Comparison of ENCODE assay signal across 8 cellular contexts in the genomic region with DNA sequence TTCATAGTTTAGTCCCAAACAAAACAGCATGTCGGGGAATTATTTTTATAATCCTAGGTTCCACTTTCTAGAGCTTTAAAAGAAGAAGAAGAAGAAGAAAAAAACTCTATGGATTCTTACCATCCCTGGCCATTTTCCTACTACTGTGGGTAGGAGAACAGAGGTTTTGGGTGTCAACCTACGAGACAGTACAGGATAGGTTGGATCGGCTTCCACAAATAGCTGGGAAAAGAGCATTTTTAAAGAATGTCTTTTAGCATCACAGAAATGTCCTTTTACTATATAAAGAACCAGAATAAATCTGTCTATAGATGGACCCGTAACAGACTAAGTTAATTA.
DNase-seq lines count a peak whose midpoint lies in the region; ATAC-seq and TF ChIP-seq lines count a peak whose summit lies in the region.

No MANE protein-coding gene starts in this region.

- H3K27me3 Mint-ChIP-seq in CD14-positive monocyte (ENCODE audit: low read depth in 3 of 3) = no peaks in the 10 kb centered on the region
- H3K27me3 Mint-ChIP-seq in central memory CD8-positive, alpha-beta T cell = no peaks in the 10 kb centered on the region

- peak overlapping the region; percentile 26 to 29 for H3K27ac ChIP-seq in prostate gland
- H3K27ac ChIP-seq in substantia nigra (ENCODE audit: low read depth, low read length, poor library complexity, severe bottlenecking) = no peak overlapping the region

- DNase-seq in CD14-positive monocyte (ENCODE audit: low spot score) (no peak), MG63 (no peak), prostate gland (ENCODE audit: low spot score) (no peak), AML-193 (lab: John Stamatoyannopoulos, UW) (no peak), substantia nigra (lab: John Stamatoyannopoulos, UW) (no peak)
- no peak for DNase-seq in central memory CD8-positive, alpha-beta T cell (ENCODE audit: low spot score in 2 of 2)

- WGBS in prostate gland = 66% methylated on average over 4 of the region's 4 CpGs

- H3K36me3 ChIP-seq in MG63 = peaks cover 2% of the 10 kb centered on the region; the same call in 1 of the 2 replicates
- H3K36me3 ChIP-seq in prostate gland = no peaks in the 10 kb centered on the region

- H3K4me1 Mint-ChIP-seq in CD14-positive monocyte = peaks cover 25% of the 10 kb centered on the region
- peaks cover 42% of the 10 kb centered on the region for H3K4me1 Mint-ChIP-seq in central memory CD8-positive, alpha-beta T cell

- TF ChIP-seq CTCF in CD14-positive monocyte (IDR thresholded peaks at IDR 0.05) (no peak), prostate gland (IDR thresholded peaks at IDR 0.05) (no peak)

- H3K4me3 ChIP-seq in MG63 (peak overlapping the region; percentile 16), prostate gland (no peak overlapping the region)

- H3K9me3 Mint-ChIP-seq in CD14-positive monocyte = peaks cover 0 to 5% (median 2%) of the 10 kb centered on the region in 7 donors
- no peaks in the 10 kb centered on the region for H3K9me3 Mint-ChIP-seq in central memory CD8-positive, alpha-beta T cell

- H3K27me3 ChIP-seq in MG63 (no peaks in the 10 kb centered on the region), prostate gland (replicated peaks; ENCODE audit: insufficient read depth) (no peaks in the 10 kb centered on the region)

- no peak for TF ChIP-seq POLR2A in prostate gland (IDR thresholded peaks at IDR 0.05)

- peak overlapping the region in 6 of 7 donors; percentile 30 to 89 (median 60) for H3K27ac Mint-ChIP-seq in CD14-positive monocyte
- peak overlapping the region; percentile 82 for H3K27ac Mint-ChIP-seq in central memory CD8-positive, alpha-beta T cell (ENCODE audit: low read depth)

- H3K36me3 Mint-ChIP-seq in CD14-positive monocyte = peaks cover 0 to 4% of the 10 kb centered on the region in 2 donors
- peaks cover 2% of the 10 kb centered on the region for H3K36me3 Mint-ChIP-seq in central memory CD8-positive, alpha-beta T cell (ENCODE audit: insufficient read depth)

- intact Hi-C loops in CD14-positive monocyte (cut with micrococcal nuclease) (loop anchor here in 1 of 2 donors (10.0 kb wide), 1 partner anchor 496 kb away; no protein-coding TSS in a partner anchor), prostate gland (cut with DNase I) (loop anchor here (10.0 kb wide), 1 partner anchor 546 kb away; no protein-coding TSS in a partner anchor)

- no peaks in the 10 kb centered on the region for H3K4me1 ChIP-seq in prostate gland (replicated peaks)

- no peaks in the 10 kb centered on the region for H3K9me3 ChIP-seq in MG63
- H3K9me3 ChIP-seq in prostate gland = no peaks in the 10 kb centered on the region

- peak overlapping the region; percentile 55 to 84 for H3K4me3 Mint-ChIP-seq in CD14-positive monocyte
- peak overlapping the region; percentile 64 for H3K4me3 Mint-ChIP-seq in central memory CD8-positive, alpha-beta T cell

- no peak for ATAC-seq in central memory CD8-positive, alpha-beta T cell (replicated peaks; ENCODE audit: extremely low read depth, poor library complexity, severe bottlenecking)
- no peak for ATAC-seq in activated CD4-positive, CD25-positive, alpha-beta regulatory T cell treated with anti-CD3 and anti-CD28 coated beads, Interleukin-2, amount 50 U/mL, for 24 hours
- ATAC-seq in HG03045 (IDR thresholded peaks at IDR 0.05; ENCODE audit: unreplicated experiment) = no peak
